Comparison of ENCODE assay signal across 8 cellular contexts in the genomic region with DNA sequence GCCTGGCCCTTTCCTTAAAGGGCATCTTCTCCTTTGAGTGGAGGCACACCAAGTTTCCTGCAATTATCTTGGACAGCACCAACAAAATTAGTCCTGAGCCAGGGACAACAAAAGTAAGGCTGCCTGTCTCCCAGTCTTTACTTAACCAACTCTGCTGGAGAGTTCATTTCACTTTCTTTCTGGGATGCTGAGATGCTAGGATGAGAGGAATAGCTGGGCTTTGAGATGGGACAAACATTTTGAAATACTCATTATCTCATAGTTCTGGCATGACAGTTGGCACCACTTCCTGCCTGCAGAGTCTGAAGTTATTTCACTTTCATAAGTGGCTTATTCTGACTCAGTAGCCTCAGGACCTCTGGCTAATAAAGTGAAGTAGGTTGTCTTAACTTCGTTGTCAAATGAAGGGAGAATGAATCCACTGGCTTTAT.
A peak's percentile ranks its signal among the peaks of the same experiment; 100 is the strongest.
DNase-seq lines count a peak whose midpoint lies in the region; ATAC-seq, FAIRE-seq and TF ChIP-seq lines count a peak whose summit lies in the region.

No MANE protein-coding gene starts in this region.

- 59% methylated on average over 1 of the region's 1 CpG for WGBS in liver
- WGBS in HepG2 (ENCODE audit: low lambda C conversion rate): 22% methylated on average over 1 of the region's 1 CpG
- 13 to 40% (median 19%) methylated on average over 1 of the region's 1 CpG for WGBS in psoas muscle, 3 donors

- BruUV-seq in HepG2 (replicated peaks; lab: Mats Ljungman, UMichigan) (no TSS peak), PC-9 (replicated peaks; lab: Mats Ljungman, UMichigan) (no TSS peak)

- no peak for TF ChIP-seq RAD21 in liver (IDR thresholded peaks at IDR 0.05)
- no peak for TF ChIP-seq RAD21 in HepG2 (CRISPR knock-in tag; IDR thresholded peaks at IDR 0.05)

- no peak for TF ChIP-seq POLR2A in HepG2 (IDR thresholded peaks at IDR 0.05; ENCODE audit: insufficient read depth in 1 of 2, low read depth in 2 of 2, low read length in 2 of 2)

- in situ Hi-C loops in HepG2 (cut with HindIII; ENCODE audit: extremely low pct_ligation_motif_present, low pct_unique_long_range_greater_than_20kb): loop anchor here (10.0 kb wide), 1 partner anchor 476 kb away; no protein-coding TSS in a partner anchor

- H3K36me3 ChIP-seq in liver (ENCODE audit: control insufficient read depth in 4 of 4, insufficient read depth in 3 of 4, low read depth in 1 of 4, low read length in 3 of 4) (peaks cover 0 to 5% (median 3%) of the 10 kb centered on the region in 4 donors), HepG2 (replicated peaks in 1 of 2; ENCODE audit: control insufficient read depth in 1 of 2, insufficient read depth in 2 of 2, low read length in 2 of 2) (no peaks in the 10 kb centered on the region), PC-9 (ENCODE audit: low read depth) (peaks cover 17% of the 10 kb centered on the region; the same call in 1 of the 2 replicates), colonic mucosa (no peaks in the 10 kb centered on the region), psoas muscle (ENCODE audit: insufficient read depth in 1 of 2, low read depth in 1 of 2) (no peaks in the 10 kb centered on the region)

- H3K4me1 ChIP-seq in liver (ENCODE audit: control insufficient read depth in 4 of 4, insufficient read depth in 4 of 4, low read length in 3 of 4): peaks cover 0 to 3% (median 0%) of the 10 kb centered on the region in 4 donors
- H3K4me1 ChIP-seq in HepG2 (ENCODE audit: insufficient read depth, low read length): no peaks in the 10 kb centered on the region
- H3K4me1 ChIP-seq in PC-9 (replicated peaks; ENCODE audit: insufficient read depth): peaks cover 26% of the 10 kb centered on the region
- H3K4me1 ChIP-seq in colonic mucosa: peaks cover 9% of the 10 kb centered on the region
- peaks cover 8% of the 10 kb centered on the region for H3K4me1 ChIP-seq in psoas muscle

- TF ChIP-seq EP300 in HepG2 (IDR thresholded peaks at IDR 0.05; ENCODE audit: low read depth in 2 of 2, low read length in 2 of 2) (no peak), HepG2 (CRISPR knock-in tag; IDR thresholded peaks at IDR 0.05; ENCODE audit: borderline replicate concordance) (no peak)

- H3K4me3 ChIP-seq in liver (ENCODE audit: low read depth in 1 of 3, low read length in 3 of 3) (no peak overlapping the region), HepG2 (replicated peaks in 1 of 3; ENCODE audit: insufficient read depth in 1 of 3, low read depth in 2 of 3, low read length in 3 of 3) (no peak overlapping the region), PC-9 (peak overlapping the region; percentile 90; the same call in 1 of the 2 replicates), colonic mucosa (no peak overlapping the region), psoas muscle (peak overlapping the region; percentile 72)

- H2AFZ ChIP-seq in HepG2 (ENCODE audit: low read length) (no peak overlapping the region), PC-9 (no peak overlapping the region)

- H3K27me3 ChIP-seq in liver (ENCODE audit: control insufficient read depth in 4 of 4, insufficient read depth in 4 of 4, low read length in 3 of 4) (no peaks in the 10 kb centered on the region), HepG2 (ENCODE audit: control insufficient read depth in 1 of 2, insufficient read depth in 2 of 2, low read length in 2 of 2) (no peaks in the 10 kb centered on the region), PC-9 (ENCODE audit: insufficient read depth, low read depth) (no peaks in the 10 kb centered on the region), colonic mucosa (peaks cover 12% of the 10 kb centered on the region), psoas muscle (ENCODE audit: insufficient read depth in 3 of 3, low read length in 2 of 3) (peaks cover 0 to 24% (median 8%) of the 10 kb centered on the region in 3 donors)

- peaks cover 17% of the 10 kb centered on the region for H3F3A ChIP-seq in PC-9 (ENCODE audit: insufficient read depth, low read depth)

- POLR2A ChIA-PET in HepG2 (lab: Yijun Ruan, JAX) (no interaction called here), PC-9 (lab: Charles Lee; ENCODE audit: unreplicated experiment) (interaction anchor here (0.6 to 0.7 kb wide), 2 partner anchors 83 to 525 kb away, joined by 3 to 13 read pairs; no protein-coding TSS in a partner anchor)

- intact Hi-C loops in HepG2 (cut with micrococcal nuclease; ENCODE audit: unreplicated experiment) (no loop called here), PC-9 (cut with micrococcal nuclease; ENCODE audit: unreplicated experiment) (loop anchor here (2.0 kb wide), 1 partner anchor 22 kb away; no protein-coding TSS in a partner anchor), colonic mucosa (cut with DNase I) (no loop called here), psoas muscle (cut with DNase I) (no loop called here)

- no peak overlapping the region for H3K4me2 ChIP-seq in HepG2 (ENCODE audit: low read depth, low read length)
- H3K4me2 ChIP-seq in PC-9: peak overlapping the region; percentile 88

- no peaks in the 10 kb centered on the region for H3K9me2 ChIP-seq in PC-9 (ENCODE audit: insufficient read depth)

- CTCF ChIA-PET in HepG2 (lab: Yijun Ruan, JAX; ENCODE audit: low intra/inter-chr PET ratio, low total read pairs) (no interaction called here), PC-9 (lab: Charles Lee) (interaction anchor here (0.6 kb wide), 1 partner anchor 148 kb away, joined by 3 read pairs; no protein-coding TSS in a partner anchor)

- no peak overlapping the region for H3K9ac ChIP-seq in liver (ENCODE audit: low read depth in 1 of 2, low read length in 2 of 2)
- H3K9ac ChIP-seq in HepG2 (ENCODE audit: insufficient read depth, low read depth, low read length): no peak overlapping the region
- no peak overlapping the region for H3K9ac ChIP-seq in colonic mucosa (ENCODE audit: low read depth in 2 of 2, low read length in 2 of 2)

- TF ChIP-seq CTCF in liver (IDR thresholded peaks at IDR 0.05; ENCODE audit: low read depth, low read length, missing input control): no peak
- no peak for TF ChIP-seq CTCF in HepG2 (CRISPR knock-in tag; IDR thresholded peaks at IDR 0.05)
- no peak for TF ChIP-seq CTCF in PC-9 (conservative IDR thresholded peaks at IDR 0.05)
- TF ChIP-seq CTCF in colonic mucosa (IDR thresholded peaks at IDR 0.05): no peak
- TF ChIP-seq CTCF in psoas muscle (IDR thresholded peaks at IDR 0.05): no peak

- no peaks in the 10 kb centered on the region for H4K20me1 ChIP-seq in HepG2 (ENCODE audit: insufficient read depth, low read length)
- no peaks in the 10 kb centered on the region for H4K20me1 ChIP-seq in PC-9 (ENCODE audit: insufficient read depth)

- H3K79me2 ChIP-seq in HepG2 (ENCODE audit: insufficient read depth, low read length): no peaks in the 10 kb centered on the region
- H3K79me2 ChIP-seq in PC-9 (ENCODE audit: low read depth): peaks cover 67% of the 10 kb centered on the region

- H3K9me3 ChIP-seq in liver (ENCODE audit: control insufficient read depth in 4 of 4, low read length in 3 of 4): no peaks in the 10 kb centered on the region
- H3K9me3 ChIP-seq in HepG2 (ENCODE audit: low read length): no peaks in the 10 kb centered on the region
- no peaks in the 10 kb centered on the region for H3K9me3 ChIP-seq in PC-9 (ENCODE audit: insufficient read depth, low read depth)
- no peaks in the 10 kb centered on the region for H3K9me3 ChIP-seq in colonic mucosa
- no peaks in the 10 kb centered on the region for H3K9me3 ChIP-seq in psoas muscle

- ATAC-seq in HepG2: no peak
- ATAC-seq in HG02884 (IDR thresholded peaks at IDR 0.05; ENCODE audit: unreplicated experiment): peak; percentile 40
- ATAC-seq in psoas muscle: peak; percentile 17 to 63 (median 34)

- H3K27ac ChIP-seq in liver (ENCODE audit: low read depth in 1 of 2, low read length in 2 of 2) (peak overlapping the region in 1 of 2 donors; percentile 3), HepG2 (ENCODE audit: extremely low read length, insufficient read depth, low read length) (no peak overlapping the region), PC-9 (peak overlapping the region; percentile 49), colonic mucosa (peak overlapping the region; percentile 42), psoas muscle (peak overlapping the region; percentile 15)

- DNase-seq in HepG2 (ENCODE audit: low spot score) (no peak), PC-9 (peak; percentile 54 to 88), colonic mucosa (no peak), psoas muscle (no peak), SK-N-DZ (ENCODE audit: low spot score) (no peak)
- no peak for DNase-seq in activated effector memory CD4-positive, alpha-beta T cell treated with anti-CD3 and anti-CD28 coated beads, Interleukin-2, amount 50 U/mL, for 16 hours

- no peak for FAIRE-seq in HepG2 (lab: Jason Lieb, UNC)

TF ChIP-seq in liver, 16 proteins besides CTCF, POLR2A, EP300 and RAD21:
- TF ChIP-seq HNF4A (conservative IDR thresholded peaks at IDR 0.05) (no peak), JUND (IDR thresholded peaks at IDR 0.05) (peak; percentile 13 to 48)

TF ChIP-seq in HepG2, 621 proteins besides CTCF, POLR2A, EP300 and RAD21 (continues in another document):
- TF ChIP-seq IRF2 (CRISPR knock-in tag; IDR thresholded peaks at IDR 0.05) (no peak), ZNF644 (CRISPR knock-in tag; IDR thresholded peaks at IDR 0.05; ENCODE audit: low read depth) (no peak), ARNT2 (CRISPR knock-in tag; IDR thresholded peaks at IDR 0.05; ENCODE audit: low read depth) (no peak)
- TF ChIP-seq, protein P1, sequence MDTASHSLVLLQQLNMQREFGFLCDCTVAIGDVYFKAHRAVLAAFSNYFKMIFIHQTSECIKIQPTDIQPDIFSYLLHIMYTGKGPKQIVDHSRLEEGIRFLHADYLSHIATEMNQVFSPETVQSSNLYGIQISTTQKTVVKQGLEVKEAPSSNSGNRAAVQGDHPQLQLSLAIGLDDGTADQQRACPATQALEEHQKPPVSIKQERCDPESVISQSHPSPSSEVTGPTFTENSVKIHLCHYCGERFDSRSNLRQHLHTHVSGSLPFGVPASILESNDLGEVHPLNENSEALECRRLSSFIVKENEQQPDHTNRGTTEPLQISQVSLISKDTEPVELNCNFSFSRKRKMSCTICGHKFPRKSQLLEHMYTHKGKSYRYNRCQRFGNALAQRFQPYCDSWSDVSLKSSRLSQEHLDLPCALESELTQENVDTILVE (CRISPR knock-in tag; IDR thresholded peaks at IDR 0.05): no peak
- TF ChIP-seq, protein P2, sequence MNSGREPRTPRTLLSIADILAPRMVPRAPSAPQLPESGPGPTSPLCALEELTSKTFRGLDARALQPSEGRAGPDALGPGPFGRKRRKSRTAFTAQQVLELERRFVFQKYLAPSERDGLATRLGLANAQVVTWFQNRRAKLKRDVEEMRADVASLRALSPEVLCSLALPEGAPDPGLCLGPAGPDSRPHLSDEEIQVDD (CRISPR knock-in tag; IDR thresholded peaks at IDR 0.05; ENCODE audit: borderline replicate concordance): no peak

Comparison
In these comparisons a context has a peak if more than half of its experiments do, and no peak if none do; other contexts are left out.
1. H3K4me3 ChIP-seq: peak in PC-9 (single experiment) and psoas muscle (single experiment); none in liver (0 of 3), HepG2 (0 of 3) and colonic mucosa (single experiment).
2. DNase-seq: peak in PC-9 (2 of 2); none in HepG2 (single experiment), colonic mucosa (single experiment), psoas muscle (0 of 2), activated effector memory CD4-positive, alpha-beta T cell treated with anti-CD3 and anti-CD28 coated beads, Interleukin-2, amount 50 U/mL, for 16 hours (single experiment) and SK-N-DZ (single experiment).